In genomic region chr7:50552139-50552538, GRCh38 we compare ENCODE assay signal across 19 cellular contexts. TPM values are rescaled to one million over a fixed set of nuclear protein-coding genes. Genes with fewer than 3 reads are reported as not detected.
A peak's percentile ranks its signal among the peaks of the same experiment; 100 is the strongest.
DNase-seq lines count a peak whose midpoint lies in the region; ATAC-seq and TF ChIP-seq lines count a peak whose summit lies in the region.
"Had no signal": no experiment of that assay in that cellular context is flagged by ENCODE, and none has a peak within 500 bp of the region (broad histone marks: within the 10 kb centered on the region; RNA-seq: fewer than 3 reads in every experiment).

No MANE protein-coding gene starts in this region.

- H3K27me3 Mint-ChIP-seq in progenitor cell of endocrine pancreas = no peaks in the 10 kb centered on the region
- peaks cover 43% of the 10 kb centered on the region for H3K27me3 Mint-ChIP-seq in activated T-cell treated with anti-CD3 and anti-CD28 coated beads, Interleukin-2, amount 50 U/mL, for 72 hours (ENCODE audit: low read depth)
- H3K27me3 Mint-ChIP-seq in activated CD8-positive, alpha-beta memory T cell treated with anti-CD3 and anti-CD28 coated beads, Interleukin-2, amount 10 ng/mL, durations not matched to agents 7 days and 5 days = peaks cover 25% of the 10 kb centered on the region

- CTCF ChIA-PET in activated CD8-positive, alpha-beta memory T cell treated with anti-CD3 and anti-CD28 coated beads, Interleukin-2, amount 10 ng/mL, durations not matched to agents 7 days and 5 days (lab: Charles Lee) = no interaction called here

- H3K9me3 Mint-ChIP-seq in progenitor cell of endocrine pancreas (ENCODE audit: low read depth) = no peaks in the 10 kb centered on the region
- H3K9me3 Mint-ChIP-seq in activated T-cell treated with anti-CD3 and anti-CD28 coated beads, Interleukin-2, amount 50 U/mL, for 72 hours = no peaks in the 10 kb centered on the region
- H3K9me3 Mint-ChIP-seq in activated CD8-positive, alpha-beta memory T cell treated with anti-CD3 and anti-CD28 coated beads, Interleukin-2, amount 10 ng/mL, durations not matched to agents 7 days and 5 days (ENCODE audit: low read depth) = no peaks in the 10 kb centered on the region
- H3K9me3 Mint-ChIP-seq: activated naive CD4-positive, alpha-beta T cell treated with anti-CD3 and anti-CD28 coated beads for 36 hours; HFFc6; naive B cell; T-helper 2 cell treated with Interferon-gamma antibody and Interleukin-4, amounts not matched to agents 5 μg/mL and 100 μg/mL, for 36 hours had no signal

- no peak for ATAC-seq in HG02885 (IDR thresholded peaks at IDR 0.05; ENCODE audit: poor library complexity, unreplicated experiment)
- ATAC-seq in activated T-cell treated with anti-CD3 and anti-CD28 coated beads, Interleukin-2, amount 50 U/mL, for 72 hours (replicated peaks in 1 of 2) = no peak
- ATAC-seq in activated CD8-positive, alpha-beta memory T cell treated with anti-CD3 and anti-CD28 coated beads, Interleukin-2, amount 10 ng/mL, durations not matched to agents 7 days and 5 days = no peak
- ATAC-seq: stimulated activated naive CD8-positive, alpha-beta T cell treated with anti-CD3 and anti-CD28 coated beads, Interleukin-15, Interleukin-2, amounts not matched to agents 100 U/mL and 50 U/mL, for 24 hours had no signal

- peak overlapping the region; percentile 71 for H3K27ac Mint-ChIP-seq in progenitor cell of endocrine pancreas
- no peak overlapping the region for H3K27ac Mint-ChIP-seq in activated T-cell treated with anti-CD3 and anti-CD28 coated beads, Interleukin-2, amount 50 U/mL, for 72 hours
- H3K27ac Mint-ChIP-seq in activated CD8-positive, alpha-beta memory T cell treated with anti-CD3 and anti-CD28 coated beads, Interleukin-2, amount 10 ng/mL, durations not matched to agents 7 days and 5 days = no peak overlapping the region
- H3K27ac Mint-ChIP-seq: activated naive CD4-positive, alpha-beta T cell treated with anti-CD3 and anti-CD28 coated beads for 36 hours; HFFc6; naive B cell; T-helper 2 cell treated with Interferon-gamma antibody and Interleukin-4, amounts not matched to agents 5 μg/mL and 100 μg/mL, for 36 hours had no signal

- peaks cover 33% of the 10 kb centered on the region for H3K4me1 Mint-ChIP-seq in progenitor cell of endocrine pancreas (ENCODE audit: low read depth)
- H3K4me1 Mint-ChIP-seq in activated T-cell treated with anti-CD3 and anti-CD28 coated beads, Interleukin-2, amount 50 U/mL, for 72 hours (ENCODE audit: low read depth) = no peaks in the 10 kb centered on the region
- H3K4me1 Mint-ChIP-seq in activated CD8-positive, alpha-beta memory T cell treated with anti-CD3 and anti-CD28 coated beads, Interleukin-2, amount 10 ng/mL, durations not matched to agents 7 days and 5 days = peaks cover 4% of the 10 kb centered on the region
- H3K4me1 Mint-ChIP-seq: naive B cell had no signal

- H3K36me3 Mint-ChIP-seq in progenitor cell of endocrine pancreas (ENCODE audit: insufficient read depth) = no peaks in the 10 kb centered on the region
- no peaks in the 10 kb centered on the region for H3K36me3 Mint-ChIP-seq in activated T-cell treated with anti-CD3 and anti-CD28 coated beads, Interleukin-2, amount 50 U/mL, for 72 hours (ENCODE audit: insufficient read depth in 2 of 2)
- H3K36me3 Mint-ChIP-seq in activated CD8-positive, alpha-beta memory T cell treated with anti-CD3 and anti-CD28 coated beads, Interleukin-2, amount 10 ng/mL, durations not matched to agents 7 days and 5 days = no peaks in the 10 kb centered on the region
- H3K36me3 Mint-ChIP-seq: naive B cell had no signal

- no peak for TF ChIP-seq CTCF in progenitor cell of endocrine pancreas (IDR thresholded peaks at IDR 0.05; ENCODE audit: unreplicated experiment)

- peak; percentile 56 for DNase-seq in NCI-H128 (lab: John Stamatoyannopoulos, UW; ENCODE audit: unreplicated experiment)
- DNase-seq in NCI-H2107 treated with DMSO at 0.1 percent for 48 hours (lab: John Stamatoyannopoulos, UW; ENCODE audit: unreplicated experiment) = peak; percentile 99
- peak; percentile 99 for DNase-seq in SHP77 (lab: John Stamatoyannopoulos, UW)
- DNase-seq in progenitor cell of endocrine pancreas (ENCODE audit: low spot score, unreplicated experiment) = no peak
- no peak for DNase-seq in activated T-cell treated with anti-CD3 and anti-CD28 coated beads, Interleukin-2, amount 50 U/mL, for 72 hours
- no peak for DNase-seq in activated CD8-positive, alpha-beta memory T cell treated with anti-CD3 and anti-CD28 coated beads, Interleukin-2, amount 10 ng/mL, durations not matched to agents 7 days and 5 days
- DNase-seq in GM19238 (ENCODE audit: insufficient read length, low spot score) = no peak
- DNase-seq: activated CD4-positive, alpha-beta T cell treated with anti-CD3 and anti-CD28 coated beads for 48 hours; activated naive CD4-positive, alpha-beta T cell treated with anti-CD3 and anti-CD28 coated beads for 36 hours; activated T-cell treated with anti-CD3 and anti-CD28 coated beads for 4 hours; DMS 273 treated with DMSO at 0.1 percent for 48 hours; foreskin fibroblast; HFFc6; naive B cell; stimulated activated naive CD8-positive, alpha-beta T cell treated with anti-CD3 and anti-CD28 coated beads, Interleukin-15, Interleukin-2, amounts not matched to agents 100 U/mL and 50 U/mL, for 24 hours; trophoblast cell had no signal

- H3K4me3 Mint-ChIP-seq in progenitor cell of endocrine pancreas (ENCODE audit: low read depth) = no peak overlapping the region
- no peak overlapping the region for H3K4me3 Mint-ChIP-seq in activated T-cell treated with anti-CD3 and anti-CD28 coated beads, Interleukin-2, amount 50 U/mL, for 72 hours
- no peak overlapping the region for H3K4me3 Mint-ChIP-seq in activated CD8-positive, alpha-beta memory T cell treated with anti-CD3 and anti-CD28 coated beads, Interleukin-2, amount 10 ng/mL, durations not matched to agents 7 days and 5 days
- H3K4me3 Mint-ChIP-seq: activated naive CD4-positive, alpha-beta T cell treated with anti-CD3 and anti-CD28 coated beads for 36 hours; HFFc6; naive B cell; T-helper 2 cell treated with Interferon-gamma antibody and Interleukin-4, amounts not matched to agents 5 μg/mL and 100 μg/mL, for 36 hours had no signal

RNA-seq across cellular contexts. Expression of gene DDC, which starts 13.1 kb away (rescaled TPM):
- 37.3 and 44.6 TPM in 2 replicates for total RNA-seq in progenitor cell of endocrine pancreas
- total RNA-seq in activated T-cell treated with anti-CD3 and anti-CD28 coated beads, Interleukin-2, amount 50 U/mL, for 72 hours = not detected
- total RNA-seq in activated CD8-positive, alpha-beta memory T cell treated with anti-CD3 and anti-CD28 coated beads, Interleukin-2, amount 10 ng/mL, durations not matched to agents 7 days and 5 days = not detected
- total RNA-seq: HFFc6, pulmonary artery endothelial cell had no signal

Comparison
In these comparisons a context has a peak if more than half of its experiments do, and no peak if none do; other contexts are left out.
1. DNase-seq: peak in NCI-H128 (single experiment), NCI-H2107 treated with DMSO at 0.1 percent for 48 hours (single experiment) and SHP77 (2 of 2); none in progenitor cell of endocrine pancreas (single experiment), activated T-cell treated with anti-CD3 and anti-CD28 coated beads, Interleukin-2, amount 50 U/mL, for 72 hours (0 of 2), activated CD8-positive, alpha-beta memory T cell treated with anti-CD3 and anti-CD28 coated beads, Interleukin-2, amount 10 ng/mL, durations not matched to agents 7 days and 5 days (single experiment) and GM19238 (single experiment).
2. RNA of gene DDC, which starts 13.1 kb away (total RNA-seq): 37.3 to 44.6 TPM in progenitor cell of endocrine pancreas; not detected in activated CD8-positive, alpha-beta memory T cell treated with anti-CD3 and anti-CD28 coated beads, Interleukin-2, amount 10 ng/mL, durations not matched to agents 7 days and 5 days and not detected in activated T-cell treated with anti-CD3 and anti-CD28 coated beads, Interleukin-2, amount 50 U/mL, for 72 hours; every median in the first group is over 10 times any median in the second.